Comparison of ENCODE assay signal across 19 cellular contexts in genomic region chr6:154070657-154071056, GRCh38. TPM values are rescaled to one million over a fixed set of nuclear protein-coding genes. Genes with fewer than 3 reads are reported as not detected.
DNase-seq lines count a peak whose midpoint lies in the region; ATAC-seq, FAIRE-seq and TF ChIP-seq lines count a peak whose summit lies in the region.
"Had no signal": no experiment of that assay in that cellular context is flagged by ENCODE, and none has a peak within 500 bp of the region (broad histone marks: within the 10 kb centered on the region; RNA-seq: fewer than 3 reads in every experiment).

No MANE protein-coding gene starts in this region.

- 70% methylated on average over 1 of the region's 1 CpG for WGBS in smooth muscle cell (ENCODE audit: low lambda C conversion rate)

- FAIRE-seq in RCC 7860 (lab: Jason Lieb, UNC): peak; percentile 90
- FAIRE-seq: K562 had no signal

- H3K4me3 ChIP-seq in smooth muscle cell: no peak overlapping the region
- no peak overlapping the region for H3K4me3 ChIP-seq in PC-9
- H3K4me3 ChIP-seq: K562, SK-N-MC had no signal

- H3K36me3 ChIP-seq in smooth muscle cell (ENCODE audit: low read depth) (no peaks in the 10 kb centered on the region), PC-9 (ENCODE audit: low read depth) (no peaks in the 10 kb centered on the region)

- H3F3A ChIP-seq in smooth muscle cell (ENCODE audit: low read depth): no peaks in the 10 kb centered on the region
- no peaks in the 10 kb centered on the region for H3F3A ChIP-seq in PC-9 (ENCODE audit: insufficient read depth, low read depth)

- H3K9ac ChIP-seq in smooth muscle cell (ENCODE audit: low read depth): no peak overlapping the region

- no peak overlapping the region for H3K27ac ChIP-seq in epithelial cell of prostate
- H3K27ac ChIP-seq in smooth muscle cell (ENCODE audit: low read depth): peak overlapping the region; percentile 56
- H3K27ac ChIP-seq in PC-9: no peak overlapping the region
- H3K27ac ChIP-seq: HL-60, SK-N-MC had no signal

- H3K4me2 ChIP-seq in smooth muscle cell (peak overlapping the region; percentile 25), PC-9 (no peak overlapping the region)

- POLR2A ChIA-PET in PC-9 (lab: Charles Lee; ENCODE audit: unreplicated experiment): no interaction called here

- TF ChIP-seq CTCF in smooth muscle cell (IDR thresholded peaks at IDR 0.05; ENCODE audit: borderline replicate concordance, insufficient read depth, poor library complexity, severe bottlenecking) (no peak), PC-9 (conservative IDR thresholded peaks at IDR 0.05) (no peak)

- peak; percentile 64 for ATAC-seq in HG03175 (IDR thresholded peaks at IDR 0.05; ENCODE audit: unreplicated experiment)
- ATAC-seq: K562 had no signal

- H3K79me2 ChIP-seq in smooth muscle cell (ENCODE audit: low read depth) (no peaks in the 10 kb centered on the region), PC-9 (ENCODE audit: low read depth) (no peaks in the 10 kb centered on the region)

- H2AFZ ChIP-seq in smooth muscle cell (ENCODE audit: low read depth): no peak overlapping the region
- H2AFZ ChIP-seq in PC-9: no peak overlapping the region

- no peaks in the 10 kb centered on the region for H3K9me3 ChIP-seq in smooth muscle cell (replicated peaks; ENCODE audit: low read depth)
- H3K9me3 ChIP-seq in PC-9 (ENCODE audit: insufficient read depth, low read depth): no peaks in the 10 kb centered on the region
- H3K9me3 ChIP-seq: BE2C had no signal

- no peaks in the 10 kb centered on the region for H3K9me2 ChIP-seq in PC-9 (ENCODE audit: insufficient read depth)

- intact Hi-C loops in PC-9 (cut with micrococcal nuclease; ENCODE audit: unreplicated experiment): no loop called here

- H3K27me3 ChIP-seq in smooth muscle cell (ENCODE audit: low read depth) (no peaks in the 10 kb centered on the region), PC-9 (ENCODE audit: insufficient read depth, low read depth) (no peaks in the 10 kb centered on the region)
- H3K27me3 ChIP-seq: BE2C had no signal

- H3K4me1 ChIP-seq in smooth muscle cell (ENCODE audit: low read depth) (no peaks in the 10 kb centered on the region), PC-9 (replicated peaks; ENCODE audit: insufficient read depth) (no peaks in the 10 kb centered on the region)

- H4K20me1 ChIP-seq in smooth muscle cell (ENCODE audit: low read depth) (no peaks in the 10 kb centered on the region), PC-9 (ENCODE audit: insufficient read depth) (no peaks in the 10 kb centered on the region)

- peak; percentile 45 for DNase-seq in RCC 7860 (ENCODE audit: low spot score)
- DNase-seq in epithelial cell of prostate (ENCODE audit: low read depth, low spot score): peak; percentile 20
- no peak for DNase-seq in smooth muscle cell (lab: John Stamatoyannopoulos, UW; ENCODE audit: unreplicated experiment)
- DNase-seq in foreskin melanocyte: no peak
- DNase-seq in NCI-H1436 treated with DMSO at 0.1 percent for 48 hours (lab: John Stamatoyannopoulos, UW): no peak
- no peak for DNase-seq in PC-9
- DNase-seq: CD4-positive, alpha-beta T cell; NCI-H1417 treated with DMSO at 0.1 percent for 48 hours; NCI-H2029 treated with DMSO at 0.1 percent for 48 hours; NCI-H774; Right ventricle myocardium superior had no signal

- CTCF ChIA-PET in PC-9 (lab: Charles Lee): no interaction called here

- no TSS peak for BruUV-seq in PC-9 (replicated peaks; lab: Mats Ljungman, UMichigan)

RNA-seq across cellular contexts. Expression of gene OPRM1, which starts 31.6 kb away (rescaled TPM):
- total RNA-seq in smooth muscle cell: not detected in 2 replicates
- not detected in 2 replicates for polyA plus RNA-seq in smooth muscle cell
- total RNA-seq in PC-9 (2021): not detected in 2 replicates
- total RNA-seq: CD4-positive, alpha-beta T cell; H4; K562; NCI-H460; Right ventricle myocardium superior had no signal
- polyA plus RNA-seq: AG04450, K562 had no signal

Comparison
In these comparisons a context has a peak if more than half of its experiments do, and no peak if none do; other contexts are left out.
1. DNase-seq: peak in RCC 7860 (single experiment) and epithelial cell of prostate (single experiment); none in smooth muscle cell (single experiment), foreskin melanocyte (single experiment), NCI-H1436 treated with DMSO at 0.1 percent for 48 hours (single experiment) and PC-9 (0 of 2).